ENCODE assay signal across 21 cellular contexts in genomic region chr2:105376010-105376409, GRCh38. TPM values are rescaled to one million over a fixed set of nuclear protein-coding genes. Genes with fewer than 3 reads are reported as not detected.
DNase-seq lines count a peak whose midpoint lies in the region; TF ChIP-seq lines count a peak whose summit lies in the region.
"Had no signal": no experiment of that assay in that cellular context is flagged by ENCODE, and none has a peak within 500 bp of the region (broad histone marks: within the 10 kb centered on the region; RNA-seq: fewer than 3 reads in every experiment).

No MANE protein-coding gene starts in this region.

- no peak overlapping the region for H4K8ac ChIP-seq in neuronal stem cell (ENCODE audit: low read depth, low read length)

- no peak overlapping the region for H2BK120ac ChIP-seq in neuronal stem cell (ENCODE audit: low read depth, low read length)

- H3K9ac ChIP-seq in skeletal muscle satellite cell (ENCODE audit: low read depth, low read length) (peak overlapping the region; percentile 59), neuronal stem cell (ENCODE audit: low read depth, low read length, poor library complexity) (no peak overlapping the region)

- CTCF ChIA-PET in AG04450 (lab: Charles Lee): interaction anchor here (2.4 kb wide), 1 partner anchor 146 kb away, joined by 9 read pairs; no protein-coding TSS in a partner anchor

- no peak overlapping the region for H3K18ac ChIP-seq in neuronal stem cell (ENCODE audit: low read length)

- no peak overlapping the region for H2BK12ac ChIP-seq in neuronal stem cell (ENCODE audit: low read length)

- H2BK15ac ChIP-seq in neuronal stem cell (ENCODE audit: low read length): no peak overlapping the region

- no peak overlapping the region for H3K14ac ChIP-seq in neuronal stem cell (ENCODE audit: low read length)

- TF ChIP-seq CTCF in AG04450 (IDR thresholded peaks at IDR 0.05; ENCODE audit: low read depth, low read length): no peak
- no peak for TF ChIP-seq CTCF in breast epithelium (IDR thresholded peaks at IDR 0.05)
- TF ChIP-seq CTCF in left ventricle myocardium inferior (IDR thresholded peaks at IDR 0.05; ENCODE audit: borderline replicate concordance): no peak

- peaks cover 0 to 23% of the 10 kb centered on the region in 2 donors for H3K4me1 ChIP-seq in breast epithelium
- H3K4me1 ChIP-seq in left ventricle myocardium inferior: peaks cover 100% of the 10 kb centered on the region
- H3K4me1 ChIP-seq in skeletal muscle satellite cell (ENCODE audit: control insufficient read depth, insufficient read depth, low read length): peaks cover 93% of the 10 kb centered on the region
- H3K4me1 ChIP-seq in neuronal stem cell (ENCODE audit: control insufficient read depth in 2 of 2, insufficient read depth in 1 of 2, low read depth in 1 of 2, low read length in 2 of 2): peaks cover 0 to 5% of the 10 kb centered on the region in 2 donors

- DNase-seq in AG04450 (ENCODE audit: low read depth, low spot score) (no peak), breast epithelium (ENCODE audit: low spot score in 2 of 2) (peak in 1 of 2 donors; percentile 64), left ventricle myocardium inferior (no peak), NCI-H2029 treated with DMSO at 0.1 percent for 48 hours (lab: John Stamatoyannopoulos, UW) (no peak), neuronal stem cell (ENCODE audit: low spot score) (no peak)
- DNase-seq in stimulated activated CD4-positive, alpha-beta T cell treated with anti-CD3 and anti-CD28 coated beads, Interleukin-2, amount 100 ng/mL, for 24 hours: no peak
- DNase-seq in activated CD8-positive, alpha-beta memory T cell treated with anti-CD3 and anti-CD28 coated beads, Interleukin-2, amount 50 U/mL, for 4 hours: no peak
- DNase-seq: activated CD4-positive, alpha-beta T cell treated with anti-CD3 and anti-CD28 coated beads, Interleukin-2, amount 50 U/mL, for 4 hours; activated naive CD4-positive, alpha-beta T cell treated with anti-CD3 and anti-CD28 coated beads, Interleukin-2, amount 10 ng/mL, durations not matched to agents 7 days and 5 days; activated T-cell treated with anti-CD3 and anti-CD28 coated beads, Interleukin-2, amount 50 U/mL, for 1 hour; erythroblast; GDM1; head of caudate nucleus; KG1; NCI-H2029; NCI-H510A treated with DMSO at 0.1 percent for 48 hours; nephron progenitor cell; SHP77 treated with DMSO at 0.1 percent for 48 hours; stimulated activated naive CD4-positive, alpha-beta T cell had no signal

- H2AK5ac ChIP-seq in neuronal stem cell (ENCODE audit: low read depth, low read length): no peak overlapping the region

- H3K4me2 ChIP-seq in skeletal muscle satellite cell (ENCODE audit: low read length): peak overlapping the region; percentile 29
- H3K4me2 ChIP-seq in neuronal stem cell (ENCODE audit: insufficient read depth, low read length, poor library complexity, severe bottlenecking): no peak overlapping the region

- no peak overlapping the region for H3K4ac ChIP-seq in neuronal stem cell (ENCODE audit: low read length)

- intact Hi-C loops in breast epithelium (cut with DNase I; ENCODE audit: low total_unique reads) (no loop called here), left ventricle myocardium inferior (cut with micrococcal nuclease) (no loop called here)

- H3K27ac ChIP-seq in AG04450 (ENCODE audit: low read depth, low read length) (peak overlapping the region; percentile 57), breast epithelium (peak overlapping the region; percentile 48 to 96), left ventricle myocardium inferior (replicated peaks) (peak overlapping the region; percentile 85), neuronal stem cell (replicated peaks; ENCODE audit: low read length) (no peak overlapping the region)

- H3K4me3 ChIP-seq in AG04450 (ENCODE audit: low read depth, low read length) (no peak overlapping the region), breast epithelium (no peak overlapping the region), left ventricle myocardium inferior (no peak overlapping the region), skeletal muscle satellite cell (ENCODE audit: low read length) (no peak overlapping the region), neuronal stem cell (ENCODE audit: low read length in 2 of 2) (no peak overlapping the region)
- H3K4me3 ChIP-seq: GM12878 had no signal

- H3K23ac ChIP-seq in neuronal stem cell (ENCODE audit: low read depth, low read length, poor library complexity): no peak overlapping the region

- H2AFZ ChIP-seq in neuronal stem cell (ENCODE audit: low read length): no peak overlapping the region

- no CpG with 5 or more reads among the region's 11 CpGs for WGBS in neuronal stem cell (ENCODE audit: extremely low coverage in 2 of 2, insufficient read length in 2 of 2, insufficient replicate concordance in 1 of 2), 2 donors

- H3K79me1 ChIP-seq in neuronal stem cell (ENCODE audit: low read depth, low read length): no peaks in the 10 kb centered on the region

- TF ChIP-seq POLR2A in breast epithelium (IDR thresholded peaks at IDR 0.05): no peak

- H3K9me3 ChIP-seq in AG04450 (ENCODE audit: control insufficient read depth, insufficient read depth, low read length) (no peaks in the 10 kb centered on the region), breast epithelium (no peaks in the 10 kb centered on the region), left ventricle myocardium inferior (replicated peaks) (no peaks in the 10 kb centered on the region), skeletal muscle satellite cell (replicated peaks; ENCODE audit: low read length) (no peaks in the 10 kb centered on the region), neuronal stem cell (replicated peaks in 1 of 2; ENCODE audit: control insufficient read depth in 2 of 2, insufficient read depth in 1 of 2, low read depth in 1 of 2, low read length in 2 of 2) (no peaks in the 10 kb centered on the region)

- no peaks in the 10 kb centered on the region for H3K36me3 ChIP-seq in breast epithelium
- peaks cover 13% of the 10 kb centered on the region for H3K36me3 ChIP-seq in left ventricle myocardium inferior
- H3K36me3 ChIP-seq in skeletal muscle satellite cell (ENCODE audit: insufficient read depth, low read length): peaks cover 90% of the 10 kb centered on the region
- peaks cover 3 to 42% of the 10 kb centered on the region in 2 donors for H3K36me3 ChIP-seq in neuronal stem cell (replicated peaks in 1 of 2; ENCODE audit: control insufficient read depth in 2 of 2, insufficient read depth in 2 of 2, low read length in 2 of 2)

- no peaks in the 10 kb centered on the region for H3K27me3 ChIP-seq in AG04450 (ENCODE audit: control insufficient read depth, insufficient read depth, low read length)
- no peaks in the 10 kb centered on the region for H3K27me3 ChIP-seq in breast epithelium
- no peaks in the 10 kb centered on the region for H3K27me3 ChIP-seq in left ventricle myocardium inferior (ENCODE audit: low read depth)
- no peaks in the 10 kb centered on the region for H3K27me3 ChIP-seq in skeletal muscle satellite cell (ENCODE audit: control insufficient read depth, insufficient read depth, low read length)
- no peaks in the 10 kb centered on the region for H3K27me3 ChIP-seq in neuronal stem cell (ENCODE audit: control insufficient read depth in 3 of 3, insufficient read depth in 3 of 3, low read depth in 1 of 3, low read length in 3 of 3)

- no peak overlapping the region for H4K91ac ChIP-seq in neuronal stem cell (ENCODE audit: low read depth, low read length, poor library complexity)

- POLR2A ChIA-PET in AG04450 (lab: Yijun Ruan, JAX): interaction anchor here (0.8 kb wide), 1 partner anchor 145 kb away, joined by 4 read pairs; no protein-coding TSS in a partner anchor

- H2BK5ac ChIP-seq in neuronal stem cell (ENCODE audit: low read length): no peak overlapping the region

RNA-seq across cellular contexts. Expression of gene FHL2, which starts 22.8 kb away (rescaled TPM):
- 497 and 555 TPM in 2 replicates for polyA plus RNA-seq in AG04450 (2011; rRNA removed)
- polyA minus RNA-seq in AG04450 (2011; rRNA and poly(A)+ RNA removed): 400 and 514 TPM in 2 replicates
- total RNA-seq in breast epithelium (100 to 1,000 TPM in 1 of 3 donors, 10 to 100 TPM in 2; 20.0 to 128 (median 98.2) TPM), left ventricle myocardium inferior (2,742 TPM)
- 117 and 154 TPM in 2 replicates for total RNA-seq in skeletal muscle satellite cell (2012; rRNA removed)
- 10.6 TPM for polyA plus RNA-seq in neuronal stem cell (2013, experiment 1 of 2)
- 10.4 TPM for polyA plus RNA-seq in neuronal stem cell (2013, experiment 2 of 2)

RNA-seq across cellular contexts. Expression of gene C2orf49, which starts 38.7 kb away (rescaled TPM):
- polyA plus RNA-seq in AG04450 (2011; rRNA removed): 13.7 and 20.3 TPM in 2 replicates
- 9.9 and 11.5 TPM in 2 replicates for polyA minus RNA-seq in AG04450 (2011; rRNA and poly(A)+ RNA removed)
- total RNA-seq in breast epithelium (10 to 100 TPM; 20.0 to 31.6 (median 23.0) TPM), left ventricle myocardium inferior (22.7 TPM)
- total RNA-seq in skeletal muscle satellite cell (2012; rRNA removed): 14.0 and 16.5 TPM in 2 replicates
- polyA plus RNA-seq in neuronal stem cell (2013, experiment 1 of 2): 24.1 TPM
- 24.0 TPM for polyA plus RNA-seq in neuronal stem cell (2013, experiment 2 of 2)

RNA-seq across cellular contexts. Expression of gene TGFBRAP1, which starts 46.5 kb away (rescaled TPM):
- polyA plus RNA-seq in AG04450 (2011; rRNA removed): 7.9 and 9.8 TPM in 2 replicates
- 14.0 and 16.7 TPM in 2 replicates for polyA minus RNA-seq in AG04450 (2011; rRNA and poly(A)+ RNA removed)
- total RNA-seq in breast epithelium (10 to 100 TPM; 24.6 to 29.8 (median 28.5) TPM), left ventricle myocardium inferior (9.7 TPM)
- 14.2 and 14.4 TPM in 2 replicates for total RNA-seq in skeletal muscle satellite cell (2012; rRNA removed)
- 10.0 TPM for polyA plus RNA-seq in neuronal stem cell (2013, experiment 1 of 2)
- 9.5 TPM for polyA plus RNA-seq in neuronal stem cell (2013, experiment 2 of 2)

Comparison
In these comparisons a context has a peak if more than half of its experiments do, and no peak if none do; other contexts are left out.
1. RNA of gene FHL2, which starts 22.8 kb away (total RNA-seq): 2,742 TPM in left ventricle myocardium inferior (single experiment); 20.0 to 128 TPM in breast epithelium; every median in the first group is over 10 times any median in the second.